ENCODE assay signal across 9 cellular contexts in the genomic region with DNA sequence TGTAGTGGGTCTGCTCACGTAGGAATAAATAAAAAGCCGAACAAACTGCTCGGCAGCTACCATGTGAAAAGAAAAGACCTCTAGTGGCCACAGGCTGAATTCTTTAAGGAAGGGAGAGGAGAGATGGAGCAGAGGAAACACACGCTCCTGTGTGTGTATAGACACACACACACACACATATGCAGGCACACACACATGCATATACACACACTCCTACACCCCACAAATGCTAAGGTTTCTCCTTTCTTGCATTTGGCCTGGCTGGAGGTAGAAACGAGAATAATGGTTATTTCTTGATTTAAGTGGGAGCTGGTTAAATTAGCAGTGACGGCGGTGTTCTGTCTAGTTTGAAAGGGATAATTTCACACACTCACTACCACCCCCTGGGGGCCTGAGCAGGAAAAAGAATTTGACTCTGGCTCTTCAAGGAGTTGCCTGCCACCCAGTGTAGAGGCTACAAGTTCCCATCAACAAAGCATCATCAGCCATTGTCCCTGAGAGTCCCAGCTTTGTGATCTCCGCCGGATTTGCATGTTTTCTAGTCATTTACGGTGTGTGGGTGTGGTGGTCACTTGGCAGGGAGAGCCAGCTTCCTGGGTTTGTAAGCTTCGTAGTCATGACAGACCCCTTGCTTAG. TPM values are rescaled to one million over a fixed set of nuclear protein-coding genes. Genes with fewer than 3 reads are reported as not detected.
DNase-seq lines count a peak whose midpoint lies in the region; ATAC-seq and TF ChIP-seq lines count a peak whose summit lies in the region.
"Had no signal": no experiment of that assay in that cellular context is flagged by ENCODE, and none has a peak within 500 bp of the region (broad histone marks: within the 10 kb centered on the region; RNA-seq: fewer than 3 reads in every experiment).

INSYN2B (minus strand) TSS at position 78 of the 636 bp plus-strand sequence. CDS start 96,597 bp downstream, outside the sequence.

- H3K4me1 ChIP-seq in A673 (ENCODE audit: insufficient read depth, low read length, poor library complexity, severe bottlenecking): peaks cover 15% of the 10 kb centered on the region
- H3K4me1 ChIP-seq in Panc1 (ENCODE audit: control insufficient read depth, insufficient read depth, low read length): peaks cover 12% of the 10 kb centered on the region

- TF ChIP-seq CTCF in A673 (conservative IDR thresholded peaks at IDR 0.05; ENCODE audit: low read depth, low read length) (peak; percentile 78), GM12865 (IDR thresholded peaks at IDR 0.05; ENCODE audit: insufficient read depth, low read depth, low read length, missing control alignments) (peak; percentile 34), Panc1 (IDR thresholded peaks at IDR 0.05) (peak; percentile 90)

- H3K27me3 ChIP-seq in A673 (replicated peaks; ENCODE audit: insufficient read depth, low read depth, low read length, poor library complexity): no peaks in the 10 kb centered on the region
- no peaks in the 10 kb centered on the region; the same call in 1 of the 2 replicates for H3K27me3 ChIP-seq in Panc1 (ENCODE audit: control insufficient read depth, insufficient read depth, low read length)

- H3K9me3 Mint-ChIP-seq in stimulated activated effector memory CD8-positive, alpha-beta T cell treated with anti-CD3 and anti-CD28 coated beads, Interleukin-12 subunit alpha, Interleukin-12 subunit beta, amount 100 ng/mL, for 72 hours: no peaks in the 10 kb centered on the region

- no peak within 1 kb of the TSS for H3K4me3 Mint-ChIP-seq in stimulated activated effector memory CD8-positive, alpha-beta T cell treated with anti-CD3 and anti-CD28 coated beads, Interleukin-12 subunit alpha, Interleukin-12 subunit beta, amount 100 ng/mL, for 72 hours

- no peaks in the 10 kb centered on the region for H3K9me3 ChIP-seq in A673 (ENCODE audit: low read depth, low read length, poor library complexity, severe bottlenecking)
- H3K9me3 ChIP-seq in Panc1 (ENCODE audit: control insufficient read depth, insufficient read depth, low read depth, low read length): no peaks in the 10 kb centered on the region

- intact Hi-C loops in A673 (cut with micrococcal nuclease; ENCODE audit: unreplicated experiment): loop anchor here (1.0 to 5.0 kb wide), 2 partner anchors 178 to 278 kb away; no protein-coding TSS in a partner anchor
- intact Hi-C loops in Panc1 (cut with micrococcal nuclease; ENCODE audit: unreplicated experiment): loop anchor here (1.0 to 2.0 kb wide), 2 partner anchors 236 to 278 kb away; no protein-coding TSS in a partner anchor

- no peaks in the 10 kb centered on the region for H3K36me3 ChIP-seq in A673 (ENCODE audit: insufficient read depth, low read length, poor library complexity, severe bottlenecking)
- no peaks in the 10 kb centered on the region for H3K36me3 ChIP-seq in Panc1 (ENCODE audit: control insufficient read depth, insufficient read depth, low read length)

- H3K27ac ChIP-seq in A673 (ENCODE audit: low read depth, low read length, poor library complexity, severe bottlenecking) (peak within 1 kb of the TSS; percentile 66), Panc1 (ENCODE audit: low read length) (peak within 1 kb of the TSS; percentile 67; the same call in 1 of the 2 replicates)
- H3K27ac ChIP-seq: HL-60 had no signal

- H3K27ac Mint-ChIP-seq in stimulated activated effector memory CD8-positive, alpha-beta T cell treated with anti-CD3 and anti-CD28 coated beads, Interleukin-12 subunit alpha, Interleukin-12 subunit beta, amount 100 ng/mL, for 72 hours: peak within 1 kb of the TSS; percentile 45

- DNase-seq in A673 (ENCODE audit: low spot score): peak; percentile 91
- DNase-seq in GM12865 (ENCODE audit: low read depth): peak; percentile 47
- peak; percentile 68 for DNase-seq in HS-27A (ENCODE audit: low read depth)
- peak; percentile 84 for DNase-seq in Panc1 (ENCODE audit: low read depth, low spot score)
- peak; percentile 94 for DNase-seq in dermis blood vessel endothelial cell
- no peak for DNase-seq in left lobe of liver (ENCODE audit: low spot score)
- peak in 1 of 2 donors; percentile 55 for DNase-seq in stimulated activated effector memory CD8-positive, alpha-beta T cell treated with anti-CD3 and anti-CD28 coated beads, Interleukin-12 subunit alpha, Interleukin-12 subunit beta, amount 100 ng/mL, for 72 hours (ENCODE audit: low spot score in 2 of 2)

- H3K4me3 ChIP-seq in A673 (ENCODE audit: low read depth, low read length, poor library complexity, severe bottlenecking) (peak within 1 kb of the TSS; percentile 57), GM12865 (ENCODE audit: low read depth, low read length) (no peak within 1 kb of the TSS), Panc1 (ENCODE audit: low read depth in 2 of 2, low read length in 2 of 2) (peak within 1 kb of the TSS; percentile 39 to 49)

- in situ Hi-C loops in Panc1 (cut with HindIII; ENCODE audit: low pct_unique_long_range_greater_than_20kb, low sequenced_read_pairs): no loop called here

- POLR2A ChIA-PET in A673 (lab: Charles Lee; ENCODE audit: low non-redundant PET): interaction anchor here (0.6 kb wide), 3 partner anchors 194 to 1093 kb away, joined by 3 to 6 read pairs (median 3); no protein-coding TSS in a partner anchor
- POLR2A ChIA-PET in Panc1 (lab: Charles Lee): no interaction called here

- H3K36me3 Mint-ChIP-seq in stimulated activated effector memory CD8-positive, alpha-beta T cell treated with anti-CD3 and anti-CD28 coated beads, Interleukin-12 subunit alpha, Interleukin-12 subunit beta, amount 100 ng/mL, for 72 hours: peaks cover 35% of the 10 kb centered on the region

- CTCF ChIA-PET in A673 (lab: Charles Lee): interaction anchor here (0.6 to 1.9 kb wide), 16 partner anchors 9 to 401 kb away, joined by 3 to 18 read pairs (median 3); no protein-coding TSS in a partner anchor
- CTCF ChIA-PET in Panc1 (lab: Charles Lee): interaction anchor here (0.6 to 1.5 kb wide), 11 partner anchors 12 to 1409 kb away, joined by 3 to 26 read pairs (median 4); no protein-coding TSS in a partner anchor

- ATAC-seq in Panc1: peak; percentile 96
- ATAC-seq in left lobe of liver: peak; percentile 92
- ATAC-seq in stimulated activated effector memory CD8-positive, alpha-beta T cell treated with anti-CD3 and anti-CD28 coated beads, Interleukin-12 subunit alpha, Interleukin-12 subunit beta, amount 100 ng/mL, for 72 hours: peak; percentile 44
- no peak for ATAC-seq in GM21825 (IDR thresholded peaks at IDR 0.05; ENCODE audit: unreplicated experiment)

- BruUV-seq in A673 (replicated peaks; lab: Mats Ljungman, UMichigan) (no TSS peak), Panc1 (replicated peaks; lab: Mats Ljungman, UMichigan) (no TSS peak)

- H3K4me1 Mint-ChIP-seq in stimulated activated effector memory CD8-positive, alpha-beta T cell treated with anti-CD3 and anti-CD28 coated beads, Interleukin-12 subunit alpha, Interleukin-12 subunit beta, amount 100 ng/mL, for 72 hours: no peaks in the 10 kb centered on the region

RNA-seq across cellular contexts. Expression of gene INSYN2B, which starts in this region (rescaled TPM):
- total RNA-seq in A673 (2021): 5.6 and 10.8 TPM in 2 replicates
- total RNA-seq in Panc1 (2021; ENCODE audit: unreplicated experiment): 0.28 TPM
- not detected for polyA plus RNA-seq in Panc1 (2012; ENCODE audit: insufficient read length)
- 2.9 and 5.3 TPM in 2 replicates for total RNA-seq in dermis blood vessel endothelial cell
- total RNA-seq in left lobe of liver: not detected

Comparison
In these comparisons a context has a peak if more than half of its experiments do, and no peak if none do; other contexts are left out.
1. Peak in DNase-seq, ATAC-seq, H3K4me3 ChIP-seq and H3K27ac ChIP-seq in Panc1; RNA of the gene not detected or under 1 TPM.
2. Peak in ATAC-seq in left lobe of liver; RNA of the gene not detected or under 1 TPM.
3. CTCF ChIP-seq: peak in every context shown above with its lines; median percentile 90 in Panc1; 78 in A673; 34 in GM12865.